In the genomic region with DNA sequence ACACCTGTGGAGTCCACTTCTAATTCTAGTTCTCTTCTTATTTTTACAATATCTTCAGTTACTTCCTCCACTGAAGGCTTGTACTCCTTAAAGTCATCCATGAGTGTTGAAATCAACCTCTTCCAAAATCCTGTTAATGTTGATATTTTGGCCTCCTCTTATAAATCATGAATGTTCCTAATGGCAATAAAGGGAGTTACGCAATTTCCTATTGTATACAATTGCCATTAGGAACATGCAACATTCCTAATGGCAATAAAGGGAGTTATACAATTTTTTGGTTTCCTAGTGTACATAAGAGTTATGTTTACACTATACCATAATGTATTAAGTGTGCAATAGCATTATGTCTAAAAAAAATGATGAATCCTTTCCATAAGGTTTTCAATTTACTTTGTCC, we compare ENCODE assay signal across 30 cellular contexts. TPM values are rescaled to one million over a fixed set of nuclear protein-coding genes. Genes with fewer than 3 reads are reported as not detected.
"Had no signal": no experiment of that assay in that cellular context is flagged by ENCODE, and none has a peak within 500 bp of the region (broad histone marks: within the 10 kb centered on the region; RNA-seq: fewer than 3 reads in every experiment).

No MANE protein-coding gene starts in this region.

- H3K4me3 Mint-ChIP-seq: activated B cell treated with CpG ODN at 0.5 μM for 24 hours; activated CD8-positive, alpha-beta T cell treated with anti-CD3 and anti-CD28 coated beads, Interleukin-2, amount 10 ng/mL, durations not matched to agents 7 days and 5 days; activated T-cell treated with anti-CD3 and anti-CD28 coated beads, Interleukin-2, amount 50 U/mL, for 72 hours; brain; stimulated activated naive CD8-positive, alpha-beta T cell treated with anti-CD3 and anti-CD28 coated beads, Interleukin-15, amount 100 ng/mL, for 72 hours; T-helper 2 cell treated with Interferon-gamma antibody and Interleukin-4, amounts not matched to agents 5 μg/mL and 100 μg/mL, for 36 hours had no signal

- H3K4me1 Mint-ChIP-seq: brain had no signal

- H3K27ac Mint-ChIP-seq: activated B cell treated with CpG ODN at 0.5 μM for 24 hours; activated CD8-positive, alpha-beta T cell treated with anti-CD3 and anti-CD28 coated beads, Interleukin-2, amount 10 ng/mL, durations not matched to agents 7 days and 5 days; activated T-cell treated with anti-CD3 and anti-CD28 coated beads, Interleukin-2, amount 50 U/mL, for 72 hours; brain; progenitor cell of endocrine pancreas; T-helper 2 cell treated with Interferon-gamma antibody and Interleukin-4, amounts not matched to agents 5 μg/mL and 100 μg/mL, for 36 hours had no signal

- H3K36me3 ChIP-seq: ascending aorta, cardiac muscle cell, gastrocnemius medialis, ovary, thyroid gland, upper lobe of right lung had no signal

- H3K27me3 Mint-ChIP-seq: activated B cell treated with CpG ODN at 0.5 μM for 24 hours; activated CD8-positive, alpha-beta memory T cell treated with anti-CD3 and anti-CD28 coated beads, Interleukin-2, amount 10 ng/mL, durations not matched to agents 7 days and 5 days; progenitor cell of endocrine pancreas; stimulated activated naive CD8-positive, alpha-beta T cell treated with anti-CD3 and anti-CD28 coated beads, Interleukin-15, amount 100 ng/mL, for 72 hours had no signal

- H3K9me3 ChIP-seq: ascending aorta, gastrocnemius medialis, ovary, thyroid gland, upper lobe of right lung had no signal

- H3K36me3 Mint-ChIP-seq: activated naive CD4-positive, alpha-beta T cell treated with anti-CD3 and anti-CD28 coated beads, Interleukin-2, amount 50 U/mL, for 72 hours; brain; stimulated activated effector memory CD8-positive, alpha-beta T cell treated with anti-CD3 and anti-CD28 coated beads, Interleukin-12 subunit alpha, Interleukin-12 subunit beta, amount 100 ng/mL, for 72 hours had no signal

- H3K9me3 Mint-ChIP-seq: stimulated activated effector memory CD8-positive, alpha-beta T cell treated with anti-CD3 and anti-CD28 coated beads, Interleukin-12 subunit alpha, Interleukin-12 subunit beta, amount 100 ng/mL, for 72 hours; T-helper 2 cell treated with Interferon-gamma antibody and Interleukin-4, amounts not matched to agents 5 μg/mL and 100 μg/mL, for 36 hours had no signal

- H3K4me3 ChIP-seq: ascending aorta, cardiac muscle cell, coronary artery, dorsolateral prefrontal cortex, gastrocnemius medialis, ovary, skin epidermis, thyroid gland, upper lobe of right lung had no signal

- DNase-seq: activated B cell treated with CpG ODN at 0.5 μM for 24 hours; activated CD8-positive, alpha-beta memory T cell treated with anti-CD3 and anti-CD28 coated beads, Interleukin-2, amount 10 ng/mL, durations not matched to agents 7 days and 5 days; activated CD8-positive, alpha-beta T cell treated with anti-CD3 and anti-CD28 coated beads, Interleukin-2, amount 10 ng/mL, durations not matched to agents 7 days and 5 days; activated naive CD4-positive, alpha-beta T cell; activated T-cell treated with anti-CD3 and anti-CD28 coated beads, Interleukin-2, amount 50 U/mL, for 72 hours; dorsolateral prefrontal cortex; effector memory CD4-positive, alpha-beta T cell; erythroblast; gastrocnemius medialis; glutamatergic neuron; islet precursor cell; mammary epithelial cell; ovary; stimulated activated CD4-positive, alpha-beta T cell treated with anti-CD3 and anti-CD28 coated beads, Interleukin-12 subunit alpha, Interleukin-12 subunit beta, amount 100 ng/mL, for 4 hours; stimulated activated CD4-positive, alpha-beta T cell treated with anti-CD3 and anti-CD28 coated beads, Interleukin-4, amount 100 ng/mL, for 24 hours; stimulated activated naive CD8-positive, alpha-beta T cell treated with anti-CD3 and anti-CD28 coated beads, Interleukin-15, amount 100 ng/mL, for 72 hours; thyroid gland; upper lobe of right lung had no signal

- ATAC-seq: activated CD8-positive, alpha-beta memory T cell treated with anti-CD3 and anti-CD28 coated beads, Interleukin-2, amount 10 ng/mL, durations not matched to agents 7 days and 5 days; activated naive CD4-positive, alpha-beta T cell treated with anti-CD3 and anti-CD28 coated beads, Interleukin-2, amount 50 U/mL, for 72 hours; activated T-cell treated with anti-CD3 and anti-CD28 coated beads, Interleukin-2, amount 50 U/mL, for 72 hours; gastrocnemius medialis; sciatic nerve; stimulated activated effector memory CD8-positive, alpha-beta T cell treated with anti-CD3 and anti-CD28 coated beads, Interleukin-12 subunit alpha, Interleukin-12 subunit beta, amount 100 ng/mL, for 72 hours; stimulated activated naive CD8-positive, alpha-beta T cell treated with anti-CD3 and anti-CD28 coated beads, Interleukin-15, amount 100 ng/mL, for 72 hours; upper lobe of right lung had no signal

- H3K27ac ChIP-seq: ascending aorta, cardiac muscle cell, coronary artery, dorsolateral prefrontal cortex, gastrocnemius medialis, ovary, thyroid gland, upper lobe of right lung had no signal

- H3K4me1 ChIP-seq: ascending aorta, gastrocnemius medialis, thyroid gland, upper lobe of right lung had no signal

- H3K27me3 ChIP-seq: ascending aorta, cardiac muscle cell, dorsolateral prefrontal cortex, gastrocnemius medialis, ovary, thyroid gland, upper lobe of right lung had no signal

RNA-seq across cellular contexts. Expression of a gene that starts 9.2 kb away (rescaled TPM):
- total RNA-seq: ascending aorta, cardiac muscle cell, gastrocnemius medialis, mammary epithelial cell, progenitor cell of endocrine pancreas, renal cortical epithelial cell had no signal
- polyA plus RNA-seq: cardiac muscle cell, mammary epithelial cell had no signal

RNA-seq across cellular contexts. Expression of a gene that starts 47.3 kb away (rescaled TPM):
- total RNA-seq: cardiac muscle cell, liver, mammary epithelial cell, progenitor cell of endocrine pancreas, renal cortical epithelial cell, sciatic nerve, thyroid gland, upper lobe of right lung had no signal
- polyA plus RNA-seq: cardiac muscle cell, mammary epithelial cell had no signal
